In genomic region chr1:143943319-143943978, GRCh38 we compare ENCODE assay signal across 10 cellular contexts. TPM values are rescaled to one million over a fixed set of nuclear protein-coding genes. Genes with fewer than 3 reads are reported as not detected.
DNase-seq lines count a peak whose midpoint lies in the region; ATAC-seq, FAIRE-seq and TF ChIP-seq lines count a peak whose summit lies in the region.
"Not testable (repeated sequence)": the region's sequence is repeated elsewhere in the genome, so short reads cannot be mapped to it uniquely, and the experiment has no call there.
"Had no signal": no experiment of that assay in that cellular context is flagged by ENCODE, and none has a peak within 500 bp of the region (broad histone marks: within the 10 kb centered on the region; RNA-seq: fewer than 3 reads in every experiment).

No MANE protein-coding gene starts in this region.

- H3K36me3 Mint-ChIP-seq in GM23338 (ENCODE audit: low read depth), result not testable (repeated sequence)

- not testable (repeated sequence) for H3K27ac ChIP-seq in GM23338 (ENCODE audit: low read depth); Panc1 (ENCODE audit: low read length); K562 (ENCODE audit: extremely low read depth, low read depth, low read length); HepG2 (ENCODE audit: extremely low read length, insufficient read depth, low read length); thoracic aorta

- not testable (repeated sequence) for H3K4me3 ChIP-seq in GM23338; Panc1 (ENCODE audit: low read depth in 2 of 2, low read length in 2 of 2); K562; HepG2 (replicated peaks in 1 of 3; ENCODE audit: insufficient read depth in 1 of 3, low read depth in 2 of 3, low read length in 3 of 3); mucosa of descending colon; thoracic aorta

- not testable (repeated sequence) for TF ChIP-seq EP300 in K562 (IDR thresholded peaks at IDR 0.05; ENCODE audit: low read length); HepG2 (IDR thresholded peaks at IDR 0.05; ENCODE audit: low read depth in 2 of 2, low read length in 2 of 2); HepG2 (CRISPR knock-in tag; IDR thresholded peaks at IDR 0.05; ENCODE audit: borderline replicate concordance)

- CTCF ChIA-PET in Panc1 (lab: Charles Lee); K562 (lab: Yijun Ruan, JAX; ENCODE audit: low intra/inter-chr PET ratio); HepG2 (lab: Yijun Ruan, JAX; ENCODE audit: low intra/inter-chr PET ratio, low total read pairs): not testable (repeated sequence)

- not testable (repeated sequence) for H3K36me3 ChIP-seq in GM23338 (ENCODE audit: insufficient read depth); Panc1 (ENCODE audit: control insufficient read depth, insufficient read depth, low read length); K562 (ENCODE audit: control insufficient read depth, insufficient read depth, low read length); HepG2 (replicated peaks in 1 of 2; ENCODE audit: control insufficient read depth in 1 of 2, insufficient read depth in 2 of 2, low read length in 2 of 2); mucosa of descending colon (ENCODE audit: low read depth); thoracic aorta

- POLR2A ChIA-PET in Panc1 (lab: Charles Lee); K562 (lab: Yijun Ruan, JAX); HepG2 (lab: Yijun Ruan, JAX): not testable (repeated sequence)

- H3K9me3 ChIP-seq in Panc1 (ENCODE audit: control insufficient read depth, insufficient read depth, low read depth, low read length); K562 (replicated peaks; ENCODE audit: control insufficient read depth, insufficient read depth, low read depth, low read length); HepG2 (ENCODE audit: low read length); mucosa of descending colon; thoracic aorta: not testable (repeated sequence)

- H3K9me2 ChIP-seq in GM23338 (ENCODE audit: insufficient read depth), result not testable (repeated sequence)

- not testable (repeated sequence) for H3K79me2 ChIP-seq in GM23338 (replicated peaks; ENCODE audit: insufficient read depth); K562 (ENCODE audit: control insufficient read depth, insufficient read depth, low read length); HepG2 (ENCODE audit: insufficient read depth, low read length)

- H3K9ac ChIP-seq in K562 (ENCODE audit: insufficient read depth in 1 of 2, low read depth in 2 of 2, low read length in 2 of 2); HepG2 (ENCODE audit: insufficient read depth, low read depth, low read length): not testable (repeated sequence)

- H3K27me3 ChIP-seq in GM23338 (ENCODE audit: insufficient read depth); Panc1 (ENCODE audit: control insufficient read depth, insufficient read depth, low read length); K562 (ENCODE audit: control insufficient read depth in 2 of 2, insufficient read depth in 2 of 2, low read length in 2 of 2); HepG2 (ENCODE audit: control insufficient read depth in 1 of 2, insufficient read depth in 2 of 2, low read length in 2 of 2); thoracic aorta (replicated peaks; ENCODE audit: insufficient read depth): not testable (repeated sequence)

- not testable (repeated sequence) for TF ChIP-seq CTCF in GM23338 (conservative IDR thresholded peaks at IDR 0.05; ENCODE audit: low read depth in 2 of 2); Panc1 (IDR thresholded peaks at IDR 0.05); K562 (IDR thresholded peaks at IDR 0.05 in 2 of 3, conservative IDR thresholded peaks at IDR 0.05 in 1 of 3; ENCODE audit: insufficient read depth in 2 of 3, low read depth in 1 of 3, low read length in 3 of 3); HepG2 (CRISPR knock-in tag; IDR thresholded peaks at IDR 0.05); mucosa of descending colon (IDR thresholded peaks at IDR 0.05); thoracic aorta (IDR thresholded peaks at IDR 0.05)

- H3K9me3 Mint-ChIP-seq in GM23338, result not testable (repeated sequence)

- not testable (repeated sequence) for TF ChIP-seq POLR2A in K562 (conservative IDR thresholded peaks at IDR 0.05); HepG2 (IDR thresholded peaks at IDR 0.05; ENCODE audit: insufficient read depth in 1 of 2, low read depth in 2 of 2, low read length in 2 of 2)

- in situ Hi-C loops in Panc1 (cut with HindIII; ENCODE audit: low pct_unique_long_range_greater_than_20kb, low sequenced_read_pairs); K562 (cut with MboI); HepG2 (cut with HindIII; ENCODE audit: extremely low pct_ligation_motif_present, low pct_unique_long_range_greater_than_20kb): not testable (repeated sequence)

- H3F3A ChIP-seq in GM23338 (replicated peaks; ENCODE audit: low read depth), result not testable (repeated sequence)

- not testable (repeated sequence) for H4K20me1 ChIP-seq in GM23338 (replicated peaks; ENCODE audit: insufficient read depth); K562 (replicated peaks; ENCODE audit: control insufficient read depth, insufficient read depth, low read length); HepG2 (ENCODE audit: insufficient read depth, low read length)

- not testable (repeated sequence) for TF ChIP-seq RAD21 in K562 (CRISPR knock-in tag; conservative IDR thresholded peaks at IDR 0.05 in 1 of 2, IDR thresholded peaks at IDR 0.05 in 1 of 2); HepG2 (CRISPR knock-in tag; IDR thresholded peaks at IDR 0.05)

- H3K4me1 ChIP-seq in GM23338 (ENCODE audit: insufficient read depth); Panc1 (ENCODE audit: control insufficient read depth, insufficient read depth, low read length); K562 (replicated peaks in 1 of 2; ENCODE audit: control insufficient read depth in 2 of 2, insufficient read depth in 2 of 2, low read length in 2 of 2); HepG2 (ENCODE audit: insufficient read depth, low read length); mucosa of descending colon (ENCODE audit: low read depth); thoracic aorta (ENCODE audit: control insufficient read depth in 1 of 2, low read depth in 2 of 2): not testable (repeated sequence)

- not testable (repeated sequence) for H3K4me3 Mint-ChIP-seq in GM23338

- ATAC-seq in GM23338 (peak; percentile 66), Panc1 (peak; percentile 90), K562 (peak; percentile 81), Right ventricle myocardium inferior (peak; percentile 52), left ventricle myocardium superior (peak; percentile 70), HepG2 (peak; percentile 70), mucosa of descending colon (peak; percentile 36), thoracic aorta (ENCODE audit: insufficient number of reproducible peaks, low FRiP score, low read depth) (peak; percentile 27)

- DNase-seq in GM23338 (ENCODE audit: low spot score); Panc1 (ENCODE audit: low read depth, low spot score); K562 (ENCODE audit: extremely low read depth in 1 of 4, low spot score in 3 of 4); Right ventricle myocardium inferior (ENCODE audit: missing footprints); left ventricle myocardium superior; HepG2 (ENCODE audit: low spot score); mucosa of descending colon; thoracic aorta (ENCODE audit: low spot score): not testable (repeated sequence)

- H3K4me2 ChIP-seq in GM23338; K562 (ENCODE audit: insufficient read depth, low read length); HepG2 (ENCODE audit: low read depth, low read length): not testable (repeated sequence)

- not testable (repeated sequence) for BruUV-seq in Panc1 (replicated peaks; lab: Mats Ljungman, UMichigan); K562 (replicated peaks; lab: Mats Ljungman, UMichigan); HepG2 (replicated peaks; lab: Mats Ljungman, UMichigan)

- H2AFZ ChIP-seq in GM23338; K562 (ENCODE audit: low read depth, low read length); HepG2 (ENCODE audit: low read length): not testable (repeated sequence)

- not testable (repeated sequence) for H3K27ac Mint-ChIP-seq in GM23338

- no CpG with 5 or more reads among the region's 7 CpGs for WGBS in K562 (ENCODE audit: insufficient coverage, low coverage, missing lambda C conversion rate)
- WGBS in HepG2 (ENCODE audit: low lambda C conversion rate), result no CpG with 5 or more reads among the region's 7 CpGs

- H3K4me1 Mint-ChIP-seq in GM23338, result not testable (repeated sequence)

- FAIRE-seq in K562 (lab: Jason Lieb, UNC); HepG2 (lab: Jason Lieb, UNC): not testable (repeated sequence)

- not testable (repeated sequence) for H3K9me1 ChIP-seq in K562 (ENCODE audit: control insufficient read depth, insufficient read depth, low read length)

- not testable (repeated sequence) for H3K27me3 Mint-ChIP-seq in GM23338 (ENCODE audit: insufficient read depth, low read depth, poor library complexity)

- intact Hi-C loops in Panc1 (cut with micrococcal nuclease; ENCODE audit: unreplicated experiment); K562 (cut with micrococcal nuclease); Right ventricle myocardium inferior (cut with DNase I); left ventricle myocardium superior (cut with micrococcal nuclease); HepG2 (cut with micrococcal nuclease; ENCODE audit: unreplicated experiment); mucosa of descending colon (cut with DNase I, micrococcal nuclease): not testable (repeated sequence)

RNA-seq across cellular contexts. Expression of gene FAM72C, which starts 28.3 kb away (rescaled TPM):
- total RNA-seq in GM23338 (2014; rRNA removed; shearing (Covaris generic)), result 2.6 and 4.0 TPM in 2 replicates
- polyA plus RNA-seq in GM23338 (2016; fragmentation: Nextera tagmentation; extraction: Ambion mirVana) (10.2 and 11.4 TPM in 2 replicates), K562 (2011; rRNA removed) (26.6 and 33.1 TPM in 2 replicates), K562 (2014; fragmentation: Illumina TruSeq; extraction: Trizol) (29.4 and 43.5 TPM in 2 replicates), K562 (2014; fragmentation: Nextera tagmentation; extraction: Ambion mirVana) (1 to 10 TPM; 4.5 to 6.6 TPM), K562 (2014; rRNA removed) (21.2 and 30.6 TPM in 2 replicates), HepG2 (2011; rRNA removed) (1.9 and 2.8 TPM in 2 replicates)
- total RNA-seq in Panc1 (2021; ENCODE audit: unreplicated experiment) (1.2 TPM), K562 (2014; rRNA removed) (12.7 and 15.7 TPM in 2 replicates), K562 (2014; rRNA removed; fragmentation: Illumina TruSeq; extraction: Trizol) (19.6 and 22.3 TPM in 2 replicates), K562 (2015; rRNA removed; fragmentation: Illumina TruSeq; extraction: Trizol) (17.0 and 17.1 TPM in 2 replicates), K562 (2021) (15.5 and 20.7 TPM in 2 replicates), Right ventricle myocardium inferior (0.14 TPM), left ventricle myocardium superior (not detected), HepG2 (2016; rRNA removed; fragmentation: Illumina TruSeq; extraction: Trizol) (3.0 and 3.9 TPM in 2 replicates), mucosa of descending colon (1 to 10 TPM in 1 of 3 donors, under 1 TPM in 1, not detected in 1; 0.43 to 1.0 TPM), thoracic aorta (not detected)
- polyA plus RNA-seq in Panc1 (2012; ENCODE audit: insufficient read length), result 0.85 TPM
- total RNA-seq in K562 (2011; cell fraction: chromatin; rRNA removed; ENCODE audit: low replicate concordance), result 4.3 and 10.5 TPM in 2 replicates
- total RNA-seq in K562 (2011; cell fraction: nucleolus; rRNA removed), result 2.3 and 5.1 TPM in 2 replicates
- total RNA-seq in K562 (2011; cell fraction: nucleoplasm; rRNA removed), result 8.2 and 10.0 TPM in 2 replicates
- polyA plus RNA-seq in K562 (2011; cell fraction: cytosol; rRNA removed), result 6.8 and 14.5 TPM in 2 replicates
- 10.9 and 16.2 TPM in 2 replicates for polyA plus RNA-seq in K562 (2011; cell fraction: nucleus; rRNA removed)
- 17.2 and 17.4 TPM in 2 replicates for polyA plus RNA-seq in K562 (2012)
- 14.0 and 19.5 TPM in 2 replicates for polyA minus RNA-seq in K562 (2011; rRNA and poly(A)+ RNA removed)
- polyA minus RNA-seq in K562 (2011; cell fraction: cytosol; rRNA and poly(A)+ RNA removed), result 5.1 and 11.2 TPM in 2 replicates
- 1.9 and 3.8 TPM in 2 replicates for polyA minus RNA-seq in K562 (2011; cell fraction: nucleus; rRNA and poly(A)+ RNA removed)
- 0.40 and 0.79 TPM in 2 replicates for total RNA-seq in HepG2 (2016; cell fraction: cytosol; rRNA removed; fragmentation: Illumina TruSeq; extraction: Trizol; ENCODE audit: low read depth)
- 2.9 and 3.7 TPM in 2 replicates for total RNA-seq in HepG2 (2016; cell fraction: insoluble cytoplasmic fraction; rRNA removed; fragmentation: Illumina TruSeq; extraction: Trizol)
- total RNA-seq in HepG2 (2016; cell fraction: membrane; rRNA removed; fragmentation: Illumina TruSeq; extraction: Trizol), result 1.2 and 1.8 TPM in 2 replicates
- total RNA-seq in HepG2 (2016; cell fraction: nucleus; rRNA removed; fragmentation: Illumina TruSeq; extraction: Trizol), result 0.99 and 1.8 TPM in 2 replicates
- 1.4 and 1.7 TPM in 2 replicates for polyA plus RNA-seq in HepG2 (2011; cell fraction: cytosol; rRNA removed)
- polyA plus RNA-seq in HepG2 (2011; cell fraction: nucleus; rRNA removed), result 0.68 and 1.1 TPM in 2 replicates
- 1.5 and 3.5 TPM in 2 replicates for polyA plus RNA-seq in HepG2 (2012)
- polyA plus RNA-seq in HepG2 (2016; cell fraction: cytosol; fragmentation: Illumina TruSeq; extraction: Trizol; ENCODE audit: low read depth), result 0.09 and 0.15 TPM in 2 replicates
- polyA plus RNA-seq in HepG2 (2016; cell fraction: insoluble cytoplasmic fraction; fragmentation: Illumina TruSeq; extraction: Trizol; ENCODE audit: low read depth), result 3.6 and 7.8 TPM in 2 replicates
- 0.45 and 0.94 TPM in 2 replicates for polyA plus RNA-seq in HepG2 (2016; cell fraction: membrane; fragmentation: Illumina TruSeq; extraction: Trizol; ENCODE audit: low read depth)
- 4.6 and 8.3 TPM in 2 replicates for polyA plus RNA-seq in HepG2 (2016; cell fraction: nucleus; fragmentation: Illumina TruSeq; extraction: Trizol; ENCODE audit: insufficient read depth, low read depth)
- polyA minus RNA-seq in HepG2 (2011; rRNA and poly(A)+ RNA removed; ENCODE audit: low replicate concordance), result 0.64 and 6.7 TPM in 2 replicates
- 1.4 and 2.1 TPM in 2 replicates for polyA minus RNA-seq in HepG2 (2011; cell fraction: cytosol; rRNA and poly(A)+ RNA removed)
- polyA minus RNA-seq in HepG2 (2011; cell fraction: nucleus; rRNA and poly(A)+ RNA removed), result 0.37 and 0.77 TPM in 2 replicates
- total RNA-seq: B cell; CD4-positive, alpha-beta T cell had no signal

Comparison
In these comparisons a context has a peak if more than half of its experiments do, and no peak if none do; other contexts are left out.
1. ATAC-seq: peak in every context shown above with its lines; median percentile 90 in Panc1; 81 in K562; 70 in left ventricle myocardium superior; 70 in HepG2; 66 in GM23338; 52 in Right ventricle myocardium inferior; 36 in mucosa of descending colon; 27 in thoracic aorta.